8 cellular contexts compared by ENCODE assay signal in the genomic region with DNA sequence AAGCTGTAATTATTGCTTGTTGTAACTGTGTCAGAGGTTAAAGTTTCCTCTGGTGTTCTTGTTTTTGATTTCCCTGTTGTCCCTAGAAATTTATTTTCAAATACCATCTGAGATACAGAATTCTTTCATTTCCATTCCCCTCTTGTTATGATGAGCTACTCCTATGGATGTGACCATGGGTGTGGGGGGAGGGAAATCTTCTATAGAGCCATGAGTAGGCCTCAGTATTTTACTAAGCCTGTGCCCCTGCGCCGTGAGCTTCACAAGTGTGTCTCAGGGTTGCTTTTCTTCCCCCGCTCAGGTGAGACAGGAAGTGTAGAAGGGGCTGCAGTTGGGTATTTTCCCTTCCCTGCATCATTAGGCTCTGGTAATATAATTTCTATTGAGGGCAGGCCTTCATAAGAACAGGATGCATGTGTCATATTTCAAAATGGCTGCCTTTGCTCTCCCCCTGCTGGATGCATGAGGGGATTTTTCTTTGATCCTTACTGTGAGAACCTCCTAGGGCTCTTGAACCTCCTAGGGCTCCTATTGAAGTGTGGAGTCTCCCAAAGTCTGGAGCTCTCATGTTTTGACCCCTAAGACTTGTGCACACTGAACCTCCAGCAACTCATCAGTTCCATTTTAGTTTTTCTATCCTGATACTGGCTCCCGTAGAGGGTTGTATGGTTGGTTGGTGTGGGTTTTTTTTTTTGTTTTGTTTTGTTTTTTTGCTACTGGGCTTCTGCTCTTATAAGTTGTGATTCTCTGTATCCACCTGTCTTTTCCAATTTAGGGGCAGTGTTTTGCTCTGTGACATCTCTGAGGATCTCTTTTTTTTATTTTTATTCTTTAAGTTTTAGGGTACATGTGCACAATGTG.
DNase-seq lines count a peak whose midpoint lies in the region; ATAC-seq and TF ChIP-seq lines count a peak whose summit lies in the region.

No MANE protein-coding gene starts in this region.

- H3K4me1 ChIP-seq in left ventricle myocardium inferior, result peaks cover 6% of the 10 kb centered on the region
- H3K4me1 ChIP-seq in stomach, result no peaks in the 10 kb centered on the region
- no peaks in the 10 kb centered on the region for H3K4me1 ChIP-seq in ascending aorta

- H3K4me3 ChIP-seq in left ventricle myocardium inferior (no peak overlapping the region), stomach (no peak overlapping the region), ascending aorta (no peak overlapping the region)

- peak; percentile 78 for ATAC-seq in HG03103 (IDR thresholded peaks at IDR 0.05; ENCODE audit: low read depth, unreplicated experiment)

- H3K36me3 ChIP-seq in left ventricle myocardium inferior (no peaks in the 10 kb centered on the region), stomach (no peaks in the 10 kb centered on the region), ascending aorta (no peaks in the 10 kb centered on the region)

- H3K9me3 ChIP-seq in left ventricle myocardium inferior (replicated peaks) (no peaks in the 10 kb centered on the region), stomach (no peaks in the 10 kb centered on the region), ascending aorta (no peaks in the 10 kb centered on the region)

- TF ChIP-seq POLR2A in stomach (IDR thresholded peaks at IDR 0.05), result no peak

- no peak for TF ChIP-seq EP300 in stomach (IDR thresholded peaks at IDR 0.05)

- WGBS in stomach, 5 donors, result 84 to 93% (median 91%) methylated on average over 4 of the region's 4 CpGs

- in situ Hi-C loops in SK-MEL-5 (cut with HindIII; ENCODE audit: low pct_unique_long_range_greater_than_20kb, low sequenced_read_pairs), result no loop called here

- DNase-seq in NCI-H2227 (lab: John Stamatoyannopoulos, UW; ENCODE audit: unreplicated experiment) (peak; percentile 31), NCI-H2227 treated with DMSO at 0.1 percent for 48 hours (lab: John Stamatoyannopoulos, UW) (no peak), SK-MEL-5 (ENCODE audit: low read depth, low spot score) (peak; percentile 79), left ventricle myocardium inferior (peak; percentile 28), stomach (peak; percentile 28), ascending aorta (ENCODE audit: low spot score in 2 of 2) (no peak), NCI-H2196 (lab: John Stamatoyannopoulos, UW; ENCODE audit: unreplicated experiment) (no peak)

- H3K27me3 ChIP-seq in left ventricle myocardium inferior (ENCODE audit: low read depth) (no peaks in the 10 kb centered on the region), stomach (no peaks in the 10 kb centered on the region), ascending aorta (no peaks in the 10 kb centered on the region)

- TF ChIP-seq CTCF in left ventricle myocardium inferior (IDR thresholded peaks at IDR 0.05; ENCODE audit: borderline replicate concordance) (peak; percentile 73), stomach (IDR thresholded peaks at IDR 0.05) (peak in 3 of 7 experiments; percentile 15 to 39 (median 27)), ascending aorta (IDR thresholded peaks at IDR 0.05) (peak in 1 of 3 experiments; percentile 16)

- H3K27ac ChIP-seq in left ventricle myocardium inferior (replicated peaks) (no peak overlapping the region), stomach (no peak overlapping the region), ascending aorta (no peak overlapping the region)

- intact Hi-C loops in left ventricle myocardium inferior (cut with micrococcal nuclease), result loop anchor here (10.0 kb wide), 2 partner anchors 104 to 164 kb away; no protein-coding TSS in a partner anchor
- intact Hi-C loops in stomach (cut with DNase I; ENCODE audit: low total_unique reads), result no loop called here
- intact Hi-C loops in ascending aorta (cut with DNase I), result no loop called here

Comparison
In these comparisons a context has a peak if more than half of its experiments do, and no peak if none do; other contexts are left out.
1. DNase-seq: peak in NCI-H2227 (single experiment), SK-MEL-5 (single experiment), left ventricle myocardium inferior (single experiment) and stomach (single experiment); none in NCI-H2227 treated with DMSO at 0.1 percent for 48 hours (single experiment), ascending aorta (0 of 2) and NCI-H2196 (single experiment).